ENCODE assay signal across 1 cellular context in genomic region chr10:33298110-33298509, GRCh38.
TF ChIP-seq lines count a peak whose summit lies in the region.

No MANE protein-coding gene starts in this region.

TF ChIP-seq in A549, 52 proteins besides CTCF, POLR2A, EP300 and RAD21:
- TF ChIP-seq FOXS1 (CRISPR knock-in tag; IDR thresholded peaks at IDR 0.05), result no peak
- no peak for TF ChIP-seq ATOH8 (CRISPR knock-in tag; IDR thresholded peaks at IDR 0.05; ENCODE audit: low read depth)
- no peak for TF ChIP-seq ZFP36 (IDR thresholded peaks at IDR 0.05; ENCODE audit: borderline replicate concordance, partially characterized antibody)
- no peak for TF ChIP-seq JUNB (IDR thresholded peaks at IDR 0.05)
TF ChIP-seq in A549: peak in this region for 0.
